In the genomic region with DNA sequence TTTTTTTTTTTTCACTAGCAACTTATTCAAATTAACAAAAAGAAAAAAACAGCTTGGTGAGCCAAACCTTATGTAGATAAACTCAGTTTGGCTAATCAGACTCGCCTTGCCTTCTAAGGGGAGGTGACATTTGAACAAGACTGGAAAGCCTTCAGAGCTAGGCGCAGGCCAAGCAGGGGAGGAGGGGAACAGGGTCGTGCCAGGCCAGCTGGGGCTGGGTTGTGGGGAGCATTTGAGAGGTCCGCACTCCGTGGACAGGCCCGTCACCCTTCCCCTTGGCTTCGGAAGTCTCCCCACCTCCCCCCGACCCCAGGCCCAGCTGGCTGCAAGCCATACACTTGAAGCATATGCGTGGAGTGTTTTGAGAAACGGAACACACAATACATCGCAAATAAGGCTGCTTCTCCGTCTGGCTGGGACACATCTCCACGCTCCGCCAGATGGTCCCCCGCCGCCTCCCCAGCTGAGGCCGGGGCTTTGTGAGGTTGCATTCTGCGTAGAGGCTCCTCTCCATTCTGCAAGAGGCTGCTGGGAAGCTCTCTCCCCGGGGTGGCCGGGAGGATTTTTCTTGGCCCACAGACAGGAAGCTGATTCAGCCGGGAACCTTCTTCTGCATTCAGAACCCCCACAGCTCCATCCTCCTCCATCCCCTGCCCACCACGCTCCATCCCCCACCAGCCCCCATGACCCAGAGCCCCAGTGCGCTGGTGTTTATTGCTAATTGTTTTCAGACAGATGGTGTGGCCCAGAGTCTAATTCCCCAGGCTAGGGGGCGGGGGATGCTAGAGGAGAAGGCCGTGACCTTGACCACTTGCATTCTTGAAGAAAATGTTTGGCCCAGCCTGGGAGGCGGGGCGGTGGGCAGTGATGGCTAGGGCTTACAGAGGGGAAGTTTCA, we compare ENCODE assay signal across 8 cellular contexts.
DNase-seq lines count a peak whose midpoint lies in the region; ATAC-seq and TF ChIP-seq lines count a peak whose summit lies in the region.

No MANE protein-coding gene starts in this region.

- H3K36me3 Mint-ChIP-seq in stimulated activated effector memory CD8-positive, alpha-beta T cell treated with anti-CD3 and anti-CD28 coated beads, Interleukin-12 subunit alpha, Interleukin-12 subunit beta, amount 100 ng/mL, for 72 hours, result no peaks in the 10 kb centered on the region

- H3K4me1 Mint-ChIP-seq in stimulated activated effector memory CD8-positive, alpha-beta T cell treated with anti-CD3 and anti-CD28 coated beads, Interleukin-12 subunit alpha, Interleukin-12 subunit beta, amount 100 ng/mL, for 72 hours, result no peaks in the 10 kb centered on the region

- H3K4me3 Mint-ChIP-seq in stimulated activated effector memory CD8-positive, alpha-beta T cell treated with anti-CD3 and anti-CD28 coated beads, Interleukin-12 subunit alpha, Interleukin-12 subunit beta, amount 100 ng/mL, for 72 hours, result no peak overlapping the region

- H3K27ac Mint-ChIP-seq in stimulated activated effector memory CD8-positive, alpha-beta T cell treated with anti-CD3 and anti-CD28 coated beads, Interleukin-12 subunit alpha, Interleukin-12 subunit beta, amount 100 ng/mL, for 72 hours, result no peak overlapping the region

- 23 to 29% methylated on average over 17 to 18 of the region's 27 CpGs for WGBS in mesodermal cell (ENCODE audit: insufficient coverage in 2 of 2), 2 experiments

- TF ChIP-seq POLR2A in uterus (IDR thresholded peaks at IDR 0.05), result peak in 1 of 2 donors; percentile 18

- H3K9me3 ChIP-seq in mesodermal cell (ENCODE audit: control insufficient read depth, low read length), result no peaks in the 10 kb centered on the region
- no peaks in the 10 kb centered on the region for H3K9me3 ChIP-seq in uterus

- H3K27me3 ChIP-seq in uterus, result no peaks in the 10 kb centered on the region

- H3K36me3 ChIP-seq in mesodermal cell (ENCODE audit: control insufficient read depth, insufficient read depth, low read length) (no peaks in the 10 kb centered on the region), uterus (no peaks in the 10 kb centered on the region)

- H3K27ac ChIP-seq in mesodermal cell (ENCODE audit: low read depth, low read length, severe bottlenecking) (peak overlapping the region; percentile 57), uterus (peak overlapping the region; percentile 82 to 84)

- DNase-seq in Daoy (ENCODE audit: low read depth) (peak; percentile 84), NCI-H510A treated with DMSO at 0.1 percent for 48 hours (lab: John Stamatoyannopoulos, UW) (peak; percentile 31), dermis blood vessel endothelial cell (peak; percentile 64), uterus (peak; percentile 86 to 89)
- no peak for DNase-seq in stimulated activated effector memory CD8-positive, alpha-beta T cell treated with anti-CD3 and anti-CD28 coated beads, Interleukin-12 subunit alpha, Interleukin-12 subunit beta, amount 100 ng/mL, for 72 hours (ENCODE audit: low spot score in 2 of 2)

- H3K4me1 ChIP-seq in mesodermal cell (ENCODE audit: control insufficient read depth, insufficient read depth, low read length, poor library complexity, severe bottlenecking), result peaks cover 17% of the 10 kb centered on the region
- peaks cover 0 to 17% of the 10 kb centered on the region in 2 donors for H3K4me1 ChIP-seq in uterus

- intact Hi-C loops in uterus (cut with DNase I; ENCODE audit: low total_unique reads), result no loop called here

- H3K9me3 Mint-ChIP-seq in stimulated activated effector memory CD8-positive, alpha-beta T cell treated with anti-CD3 and anti-CD28 coated beads, Interleukin-12 subunit alpha, Interleukin-12 subunit beta, amount 100 ng/mL, for 72 hours, result no peaks in the 10 kb centered on the region

- ATAC-seq in HG03571 (IDR thresholded peaks at IDR 0.05; ENCODE audit: unreplicated experiment) (no peak), GM19455 (IDR thresholded peaks at IDR 0.05; ENCODE audit: unreplicated experiment) (no peak)
- ATAC-seq in stimulated activated effector memory CD8-positive, alpha-beta T cell treated with anti-CD3 and anti-CD28 coated beads, Interleukin-12 subunit alpha, Interleukin-12 subunit beta, amount 100 ng/mL, for 72 hours, result no peak

- no peak overlapping the region for H3K4me3 ChIP-seq in mesodermal cell (ENCODE audit: extremely low read depth, insufficient read depth, low read length, poor library complexity, severe bottlenecking)
- no peak overlapping the region for H3K4me3 ChIP-seq in uterus

- no peak for TF ChIP-seq CTCF in uterus (IDR thresholded peaks at IDR 0.05)

Comparison
In these comparisons a context has a peak if more than half of its experiments do, and no peak if none do; other contexts are left out.
1. DNase-seq: peak in Daoy (single experiment), NCI-H510A treated with DMSO at 0.1 percent for 48 hours (single experiment), dermis blood vessel endothelial cell (single experiment) and uterus (2 of 2); none in stimulated activated effector memory CD8-positive, alpha-beta T cell treated with anti-CD3 and anti-CD28 coated beads, Interleukin-12 subunit alpha, Interleukin-12 subunit beta, amount 100 ng/mL, for 72 hours (0 of 2).